In the genomic region with DNA sequence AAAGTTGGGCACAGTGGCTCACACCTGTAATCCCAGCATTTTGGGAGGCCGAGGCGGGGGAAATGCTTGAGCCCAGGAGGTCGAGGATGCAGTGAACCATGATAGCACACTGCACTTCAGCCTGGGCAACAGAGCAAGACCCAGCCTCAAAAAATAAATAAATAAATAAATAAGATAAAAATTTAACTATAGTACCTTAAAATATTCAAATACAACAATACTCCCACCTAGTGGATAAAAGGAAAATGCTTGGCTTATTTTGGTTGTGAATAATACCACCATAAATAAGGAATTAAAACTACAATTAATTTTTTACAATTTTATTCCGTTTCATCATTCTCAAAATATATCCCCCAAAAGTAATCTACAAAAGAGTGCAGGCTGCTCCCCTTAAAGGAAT, we compare ENCODE assay signal across 10 cellular contexts. TPM values are rescaled to one million over a fixed set of nuclear protein-coding genes. Genes with fewer than 3 reads are reported as not detected.
DNase-seq lines count a peak whose midpoint lies in the region; ATAC-seq and TF ChIP-seq lines count a peak whose summit lies in the region.
"Had no signal": no experiment of that assay in that cellular context is flagged by ENCODE, and none has a peak within 500 bp of the region (broad histone marks: within the 10 kb centered on the region; RNA-seq: fewer than 3 reads in every experiment).

No MANE protein-coding gene starts in this region.

- peak; percentile 25 for ATAC-seq in left lung
- ATAC-seq in HG02678 (IDR thresholded peaks at IDR 0.05; ENCODE audit: unreplicated experiment), result no peak

- H3K27me3 ChIP-seq in adipocyte (replicated peaks; ENCODE audit: control insufficient read depth, insufficient read depth, low read length), result no peaks in the 10 kb centered on the region
- H3K27me3 ChIP-seq in left lung, result no peaks in the 10 kb centered on the region

- H3K4me1 ChIP-seq in adipocyte (ENCODE audit: control insufficient read depth, insufficient read depth, low read length), result no peaks in the 10 kb centered on the region
- no peaks in the 10 kb centered on the region for H3K4me1 ChIP-seq in left lung

- DNase-seq in AG09319 (ENCODE audit: extremely low read depth, low read depth) (no peak), adipocyte (ENCODE audit: low read depth) (peak; percentile 61), left lung (no peak), substantia nigra (lab: John Stamatoyannopoulos, UW) (no peak), HuH-7 (ENCODE audit: low spot score) (no peak)
- no peak for DNase-seq in activated CD4-positive, alpha-beta T cell treated with anti-CD3 and anti-CD28 coated beads, Interleukin-2, amount 10 ng/mL, durations not matched to agents 24 days and 14 days
- DNase-seq: immature natural killer cell, Right ventricle myocardium superior had no signal

- no peaks in the 10 kb centered on the region for H3K27me3 Mint-ChIP-seq in activated CD4-positive, alpha-beta T cell treated with anti-CD3 and anti-CD28 coated beads, Interleukin-2, amount 10 ng/mL, durations not matched to agents 24 days and 14 days

- peaks cover 57% of the 10 kb centered on the region for H3K36me3 Mint-ChIP-seq in activated CD4-positive, alpha-beta T cell treated with anti-CD3 and anti-CD28 coated beads, Interleukin-2, amount 10 ng/mL, durations not matched to agents 24 days and 14 days (ENCODE audit: low read depth)

- H3K27ac Mint-ChIP-seq in activated CD4-positive, alpha-beta T cell treated with anti-CD3 and anti-CD28 coated beads, Interleukin-2, amount 10 ng/mL, durations not matched to agents 24 days and 14 days, result no peak overlapping the region
- H3K27ac Mint-ChIP-seq: immature natural killer cell had no signal

- peaks cover 13% of the 10 kb centered on the region for H3K4me1 Mint-ChIP-seq in activated CD4-positive, alpha-beta T cell treated with anti-CD3 and anti-CD28 coated beads, Interleukin-2, amount 10 ng/mL, durations not matched to agents 24 days and 14 days

- no peaks in the 10 kb centered on the region for H3K9me3 Mint-ChIP-seq in activated CD4-positive, alpha-beta T cell treated with anti-CD3 and anti-CD28 coated beads, Interleukin-2, amount 10 ng/mL, durations not matched to agents 24 days and 14 days
- H3K9me3 Mint-ChIP-seq: immature natural killer cell had no signal

- TF ChIP-seq CTCF in AG09319 (IDR thresholded peaks at IDR 0.05; ENCODE audit: low read depth, low read length) (peak; percentile 37), GM12874 (IDR thresholded peaks at IDR 0.05; ENCODE audit: insufficient read depth, low read depth, low read length) (0 out of 2 replicates have a peak, but pooled peaks have one; percentile 0), left lung (IDR thresholded peaks at IDR 0.05) (peak; percentile 37 to 49)

- H3K9me3 ChIP-seq in adipocyte (ENCODE audit: control insufficient read depth, low read length), result no peaks in the 10 kb centered on the region
- no peaks in the 10 kb centered on the region for H3K9me3 ChIP-seq in left lung

- H3K4me3 ChIP-seq in adipocyte (ENCODE audit: low read length) (no peak overlapping the region), left lung (no peak overlapping the region)

- intact Hi-C loops in left lung (cut with DNase I), result no loop called here
- intact Hi-C loops in activated CD4-positive, alpha-beta T cell treated with anti-CD3 and anti-CD28 coated beads, Interleukin-2, amount 10 ng/mL, durations not matched to agents 24 days and 14 days (cut with micrococcal nuclease), result no loop called here

- H3K36me3 ChIP-seq in adipocyte (ENCODE audit: control insufficient read depth, insufficient read depth, low read length, severe bottlenecking), result peaks cover 80% of the 10 kb centered on the region
- H3K36me3 ChIP-seq in left lung, result peaks cover 0 to 59% of the 10 kb centered on the region in 2 donors

- no peak overlapping the region for H3K9ac ChIP-seq in adipocyte (ENCODE audit: low read length)

- H3K27ac ChIP-seq in left lung (no peak overlapping the region), substantia nigra (ENCODE audit: low read depth, low read length, poor library complexity, severe bottlenecking) (no peak overlapping the region)

- no peak overlapping the region for H3K4me3 Mint-ChIP-seq in activated CD4-positive, alpha-beta T cell treated with anti-CD3 and anti-CD28 coated beads, Interleukin-2, amount 10 ng/mL, durations not matched to agents 24 days and 14 days
- H3K4me3 Mint-ChIP-seq: immature natural killer cell had no signal

RNA-seq across cellular contexts. Expression of gene PSMG1, which starts 8.1 kb away (rescaled TPM):
- 10 to 100 TPM; 32.4 to 41.3 TPM for total RNA-seq in left lung
- total RNA-seq in activated CD4-positive, alpha-beta T cell treated with anti-CD3 and anti-CD28 coated beads, Interleukin-2, amount 10 ng/mL, durations not matched to agents 24 days and 14 days, result 99.7 and 105 TPM in 2 replicates
